In genomic region chr9:128947423-128948310, GRCh38 we compare ENCODE assay signal across 1 cellular context.
TF ChIP-seq lines count a peak whose summit lies in the region.

Gene DOLK, minus strand, starts transcription at chr9:128947603. Its CDS starts 300 bp downstream, at chr9:128947303.
A gene with protein sequence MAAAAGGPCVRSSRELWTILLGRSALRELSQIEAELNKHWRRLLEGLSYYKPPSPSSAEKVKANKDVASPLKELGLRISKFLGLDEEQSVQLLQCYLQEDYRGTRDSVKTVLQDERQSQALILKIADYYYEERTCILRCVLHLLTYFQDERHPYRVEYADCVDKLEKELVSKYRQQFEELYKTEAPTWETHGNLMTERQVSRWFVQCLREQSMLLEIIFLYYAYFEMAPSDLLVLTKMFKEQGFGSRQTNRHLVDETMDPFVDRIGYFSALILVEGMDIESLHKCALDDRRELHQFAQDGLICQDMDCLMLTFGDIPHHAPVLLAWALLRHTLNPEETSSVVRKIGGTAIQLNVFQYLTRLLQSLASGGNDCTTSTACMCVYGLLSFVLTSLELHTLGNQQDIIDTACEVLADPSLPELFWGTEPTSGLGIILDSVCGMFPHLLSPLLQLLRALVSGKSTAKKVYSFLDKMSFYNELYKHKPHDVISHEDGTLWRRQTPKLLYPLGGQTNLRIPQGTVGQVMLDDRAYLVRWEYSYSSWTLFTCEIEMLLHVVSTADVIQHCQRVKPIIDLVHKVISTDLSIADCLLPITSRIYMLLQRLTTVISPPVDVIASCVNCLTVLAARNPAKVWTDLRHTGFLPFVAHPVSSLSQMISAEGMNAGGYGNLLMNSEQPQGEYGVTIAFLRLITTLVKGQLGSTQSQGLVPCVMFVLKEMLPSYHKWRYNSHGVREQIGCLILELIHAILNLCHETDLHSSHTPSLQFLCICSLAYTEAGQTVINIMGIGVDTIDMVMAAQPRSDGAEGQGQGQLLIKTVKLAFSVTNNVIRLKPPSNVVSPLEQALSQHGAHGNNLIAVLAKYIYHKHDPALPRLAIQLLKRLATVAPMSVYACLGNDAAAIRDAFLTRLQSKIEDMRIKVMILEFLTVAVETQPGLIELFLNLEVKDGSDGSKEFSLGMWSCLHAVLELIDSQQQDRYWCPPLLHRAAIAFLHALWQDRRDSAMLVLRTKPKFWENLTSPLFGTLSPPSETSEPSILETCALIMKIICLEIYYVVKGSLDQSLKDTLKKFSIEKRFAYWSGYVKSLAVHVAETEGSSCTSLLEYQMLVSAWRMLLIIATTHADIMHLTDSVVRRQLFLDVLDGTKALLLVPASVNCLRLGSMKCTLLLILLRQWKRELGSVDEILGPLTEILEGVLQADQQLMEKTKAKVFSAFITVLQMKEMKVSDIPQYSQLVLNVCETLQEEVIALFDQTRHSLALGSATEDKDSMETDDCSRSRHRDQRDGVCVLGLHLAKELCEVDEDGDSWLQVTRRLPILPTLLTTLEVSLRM (N-terminal part only) (plus strand): TSS chr9:128947699. CDS start chr9:128947720, 21 bp downstream.

TF ChIP-seq in WTC11, 78 proteins besides CTCF, POLR2A, EP300 and RAD21 (continued from another document and continues in another):
- 0 out of 2 replicates have a peak, but pooled peaks have one; percentile 23 for TF ChIP-seq CBFB (CRISPR knock-in tag; IDR thresholded peaks at IDR 0.05; ENCODE audit: low read depth)
- TF ChIP-seq KAT7 (CRISPR knock-in tag; IDR thresholded peaks at IDR 0.05; ENCODE audit: borderline replicate concordance), result no peak; the same call in 1 of the 2 replicates
- TF ChIP-seq IRF2 (CRISPR knock-in tag; IDR thresholded peaks at IDR 0.05; ENCODE audit: borderline replicate concordance, low read depth), result no peak
- no peak for TF ChIP-seq GRHL2 (CRISPR knock-in tag; IDR thresholded peaks at IDR 0.05; ENCODE audit: insufficient replicate concordance, severe bottlenecking)
- no peak for TF ChIP-seq ESRRA (CRISPR knock-in tag; IDR thresholded peaks at IDR 0.05; ENCODE audit: borderline replicate concordance)
- TF ChIP-seq FOXP4 (CRISPR knock-in tag; IDR thresholded peaks at IDR 0.05), result peak; percentile 86; the same call in 1 of the 2 replicates
- peak; percentile 77 for TF ChIP-seq ZBTB21 (CRISPR knock-in tag; IDR thresholded peaks at IDR 0.05; ENCODE audit: borderline replicate concordance)
- 0 out of 2 replicates have a peak, but pooled peaks have one; percentile 27 for TF ChIP-seq NFYB (CRISPR knock-in tag; conservative IDR thresholded peaks at IDR 0.05; ENCODE audit: low read depth)
- peak; percentile 78 for TF ChIP-seq SMAD3 (CRISPR knock-in tag; IDR thresholded peaks at IDR 0.05; ENCODE audit: borderline replicate concordance)
- peak; percentile 79; the same call in 1 of the 2 replicates for TF ChIP-seq AFF4 (CRISPR knock-in tag; IDR thresholded peaks at IDR 0.05; ENCODE audit: borderline replicate concordance)
- TF ChIP-seq PRDM15 (CRISPR knock-in tag; IDR thresholded peaks at IDR 0.05), result peak; percentile 90
- no peak for TF ChIP-seq ZNF671 (CRISPR knock-in tag; IDR thresholded peaks at IDR 0.05)
- no peak for TF ChIP-seq ATF3 (CRISPR knock-in tag; conservative IDR thresholded peaks at IDR 0.05)
- no peak for TF ChIP-seq ATF1 (CRISPR knock-in tag; IDR thresholded peaks at IDR 0.05)
- peak; percentile 93; the same call in 1 of the 2 replicates for TF ChIP-seq ETV6 (CRISPR knock-in tag; IDR thresholded peaks at IDR 0.05)
- no peak for TF ChIP-seq NFATC4 (CRISPR knock-in tag; IDR thresholded peaks at IDR 0.05)
- TF ChIP-seq TEAD4 (CRISPR knock-in tag; IDR thresholded peaks at IDR 0.05), result no peak
- TF ChIP-seq, protein P1, sequence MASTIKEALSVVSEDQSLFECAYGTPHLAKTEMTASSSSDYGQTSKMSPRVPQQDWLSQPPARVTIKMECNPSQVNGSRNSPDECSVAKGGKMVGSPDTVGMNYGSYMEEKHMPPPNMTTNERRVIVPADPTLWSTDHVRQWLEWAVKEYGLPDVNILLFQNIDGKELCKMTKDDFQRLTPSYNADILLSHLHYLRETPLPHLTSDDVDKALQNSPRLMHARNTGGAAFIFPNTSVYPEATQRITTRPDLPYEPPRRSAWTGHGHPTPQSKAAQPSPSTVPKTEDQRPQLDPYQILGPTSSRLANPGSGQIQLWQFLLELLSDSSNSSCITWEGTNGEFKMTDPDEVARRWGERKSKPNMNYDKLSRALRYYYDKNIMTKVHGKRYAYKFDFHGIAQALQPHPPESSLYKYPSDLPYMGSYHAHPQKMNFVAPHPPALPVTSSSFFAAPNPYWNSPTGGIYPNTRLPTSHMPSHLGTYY (CRISPR knock-in tag; IDR thresholded peaks at IDR 0.05), result no peak
- TF ChIP-seq, protein P2, sequence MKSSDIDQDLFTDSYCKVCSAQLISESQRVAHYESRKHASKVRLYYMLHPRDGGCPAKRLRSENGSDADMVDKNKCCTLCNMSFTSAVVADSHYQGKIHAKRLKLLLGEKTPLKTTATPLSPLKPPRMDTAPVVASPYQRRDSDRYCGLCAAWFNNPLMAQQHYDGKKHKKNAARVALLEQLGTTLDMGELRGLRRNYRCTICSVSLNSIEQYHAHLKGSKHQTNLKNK (CRISPR knock-in tag; IDR thresholded peaks at IDR 0.05), result no peak
- peak; percentile 100 for TF ChIP-seq USF1 (CRISPR knock-in tag; IDR thresholded peaks at IDR 0.05)
- no peak for TF ChIP-seq ZNF121 (CRISPR knock-in tag; IDR thresholded peaks at IDR 0.05)
- no peak for TF ChIP-seq ZNF219 (CRISPR knock-in tag; IDR thresholded peaks at IDR 0.05; ENCODE audit: borderline replicate concordance)
- TF ChIP-seq RELA (CRISPR knock-in tag; IDR thresholded peaks at IDR 0.05; ENCODE audit: borderline replicate concordance), result peak; percentile 42; the same call in 1 of the 2 replicates
- TF ChIP-seq, protein P3, sequence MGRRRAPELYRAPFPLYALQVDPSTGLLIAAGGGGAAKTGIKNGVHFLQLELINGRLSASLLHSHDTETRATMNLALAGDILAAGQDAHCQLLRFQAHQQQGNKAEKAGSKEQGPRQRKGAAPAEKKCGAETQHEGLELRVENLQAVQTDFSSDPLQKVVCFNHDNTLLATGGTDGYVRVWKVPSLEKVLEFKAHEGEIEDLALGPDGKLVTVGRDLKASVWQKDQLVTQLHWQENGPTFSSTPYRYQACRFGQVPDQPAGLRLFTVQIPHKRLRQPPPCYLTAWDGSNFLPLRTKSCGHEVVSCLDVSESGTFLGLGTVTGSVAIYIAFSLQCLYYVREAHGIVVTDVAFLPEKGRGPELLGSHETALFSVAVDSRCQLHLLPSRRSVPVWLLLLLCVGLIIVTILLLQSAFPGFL (CRISPR knock-in tag; IDR thresholded peaks at IDR 0.05; ENCODE audit: borderline replicate concordance), result no peak
- TF ChIP-seq ELF4 (CRISPR knock-in tag; IDR thresholded peaks at IDR 0.05; ENCODE audit: low read depth), result peak; percentile 64
- TF ChIP-seq STAT6 (CRISPR knock-in tag; conservative IDR thresholded peaks at IDR 0.05; ENCODE audit: low read depth), result 0 out of 2 replicates have a peak, but pooled peaks have one; percentile 56
- TF ChIP-seq, protein P4, sequence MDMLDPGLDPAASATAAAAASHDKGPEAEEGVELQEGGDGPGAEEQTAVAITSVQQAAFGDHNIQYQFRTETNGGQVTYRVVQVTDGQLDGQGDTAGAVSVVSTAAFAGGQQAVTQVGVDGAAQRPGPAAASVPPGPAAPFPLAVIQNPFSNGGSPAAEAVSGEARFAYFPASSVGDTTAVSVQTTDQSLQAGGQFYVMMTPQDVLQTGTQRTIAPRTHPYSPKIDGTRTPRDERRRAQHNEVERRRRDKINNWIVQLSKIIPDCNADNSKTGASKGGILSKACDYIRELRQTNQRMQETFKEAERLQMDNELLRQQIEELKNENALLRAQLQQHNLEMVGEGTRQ (CRISPR knock-in tag; IDR thresholded peaks at IDR 0.05), result peak; percentile 100
- peak; percentile 91 for TF ChIP-seq CREB1 (CRISPR knock-in tag; IDR thresholded peaks at IDR 0.05)
- TF ChIP-seq ZNF317 (CRISPR knock-in tag; IDR thresholded peaks at IDR 0.05; ENCODE audit: borderline replicate concordance, low read depth), result no peak
